Comparison of ENCODE assay signal across 8 cellular contexts in genomic region chr1:16613185-16614147, GRCh38. TPM values are rescaled to one million over a fixed set of nuclear protein-coding genes. Genes with fewer than 3 reads are reported as not detected.
DNase-seq lines count a peak whose midpoint lies in the region; ATAC-seq and TF ChIP-seq lines count a peak whose summit lies in the region.

NBPF1 (minus strand) TSS chr1:16613564.

- peaks cover 15% of the 10 kb centered on the region for H3K23me2 ChIP-seq in H9 (ENCODE audit: insufficient read length, low read depth, low read length, poor library complexity, severe bottlenecking)

- H3K9ac ChIP-seq in H9 (ENCODE audit: extremely low read depth, insufficient read length, low read length), result peak within 1 kb of the TSS; percentile 25
- H3K9ac ChIP-seq in Loucy (ENCODE audit: low read depth, low read length, poor library complexity, severe bottlenecking), result peak within 1 kb of the TSS; percentile 65

- H3K56ac ChIP-seq in H9 (ENCODE audit: insufficient read length, low read depth, low read length), result no peak within 1 kb of the TSS

- no peak within 1 kb of the TSS for H2BK15ac ChIP-seq in H9 (ENCODE audit: low read depth, low read length)

- no peak within 1 kb of the TSS for H2BK120ac ChIP-seq in H9 (ENCODE audit: low read depth, low read length, poor library complexity, severe bottlenecking)

- H3K23ac ChIP-seq in H9 (ENCODE audit: insufficient read length, low read depth, low read length), result no peak within 1 kb of the TSS

- H3K27me3 ChIP-seq in H9 (ENCODE audit: insufficient read depth, low read length), result peaks cover 6% of the 10 kb centered on the region; the same call in 1 of the 2 replicates
- no peaks in the 10 kb centered on the region for H3K27me3 ChIP-seq in Loucy (ENCODE audit: insufficient read depth, low read length, poor library complexity, severe bottlenecking)
- H3K27me3 ChIP-seq in RWPE2 (ENCODE audit: insufficient read depth, poor library complexity, severe bottlenecking), result no peaks in the 10 kb centered on the region

- H3K9me3 Mint-ChIP-seq in H9 (no peaks in the 10 kb centered on the region), nephron progenitor cell (no peaks in the 10 kb centered on the region)

- no peak within 1 kb of the TSS for H2AK5ac ChIP-seq in H9 (ENCODE audit: insufficient read length, low read length)

- peak; percentile 100 for DNase-seq in ELF-1 (ENCODE audit: low read depth, low spot score)
- peak; percentile 100 for DNase-seq in H9
- peak; percentile 100 for DNase-seq in RWPE2 (ENCODE audit: low spot score)
- peak; percentile 96 for DNase-seq in activated effector memory CD4-positive, alpha-beta T cell treated with anti-CD3 and anti-CD28 coated beads, Interleukin-2, amount 50 U/mL, for 16 hours
- peak; percentile 97 for DNase-seq in fibroblast of villous mesenchyme (ENCODE audit: low read depth)
- peak; percentile 100 for DNase-seq in nephron progenitor cell
- peak; percentile 91 for DNase-seq in stimulated activated naive CD4-positive, alpha-beta T cell treated with Interleukin-2 at 50 U/mL for 16 hours (lab: John Stamatoyannopoulos, UW)

- H2AFZ ChIP-seq in H9 (ENCODE audit: low read length) (peak within 1 kb of the TSS; percentile 1), Loucy (ENCODE audit: low read length) (peak within 1 kb of the TSS; percentile 91)

- H2BK20ac ChIP-seq in H9 (ENCODE audit: low read depth, low read length, poor library complexity, severe bottlenecking), result no peak within 1 kb of the TSS

- WGBS in H9 (ENCODE audit: extremely low coverage, insufficient read length, low lambda C conversion rate), result no CpG with 5 or more reads among the region's 82 CpGs

- no peak within 1 kb of the TSS for H2BK5ac ChIP-seq in H9 (ENCODE audit: insufficient read length, low read length)

- H3K18ac ChIP-seq in H9 (ENCODE audit: insufficient read length, low read depth, low read length), result peak within 1 kb of the TSS; percentile 13

- H3K27ac Mint-ChIP-seq in H9 (no peak within 1 kb of the TSS), nephron progenitor cell (no peak within 1 kb of the TSS)

- no peaks in the 10 kb centered on the region for H3K79me1 ChIP-seq in H9 (ENCODE audit: insufficient read depth, low read depth, low read length, poor library complexity, severe bottlenecking)

- H3K4me3 ChIP-seq in Loucy (ENCODE audit: low read length, poor library complexity, severe bottlenecking), result peak within 1 kb of the TSS; percentile 75
- peak within 1 kb of the TSS; percentile 80 for H3K4me3 ChIP-seq in RWPE2 (ENCODE audit: severe bottlenecking)
- H3K4me3 ChIP-seq in fibroblast of villous mesenchyme (ENCODE audit: low read depth, low read length), result peak within 1 kb of the TSS; percentile 72

- H3K4ac ChIP-seq in H9 (ENCODE audit: low read depth, low read length), result no peak within 1 kb of the TSS

- H3K4me1 ChIP-seq in H9 (ENCODE audit: insufficient read depth, low read length) (no peaks in the 10 kb centered on the region; the same call in 1 of the 2 replicates), Loucy (ENCODE audit: insufficient read depth, low read length, poor library complexity, severe bottlenecking) (peaks cover 22% of the 10 kb centered on the region), RWPE2 (ENCODE audit: insufficient read depth, poor library complexity, severe bottlenecking) (no peaks in the 10 kb centered on the region)

- peak within 1 kb of the TSS; percentile 63 for H3K4me2 ChIP-seq in H9 (ENCODE audit: insufficient read depth, insufficient read length, low read length)
- H3K4me2 ChIP-seq in Loucy (ENCODE audit: low read depth, low read length, poor library complexity, severe bottlenecking), result peak within 1 kb of the TSS; percentile 77

- no peaks in the 10 kb centered on the region for H3K4me1 Mint-ChIP-seq in H9
- no peaks in the 10 kb centered on the region for H3K4me1 Mint-ChIP-seq in nephron progenitor cell

- no peaks in the 10 kb centered on the region for H4K20me1 ChIP-seq in H9 (ENCODE audit: control insufficient read depth, insufficient read depth, insufficient read length)
- peaks cover 21% of the 10 kb centered on the region for H4K20me1 ChIP-seq in Loucy (ENCODE audit: insufficient read depth, low read length, poor library complexity, severe bottlenecking)

- H3K27ac ChIP-seq in H9 (ENCODE audit: insufficient read length, low read depth, low read length) (no peak within 1 kb of the TSS), RWPE2 (ENCODE audit: poor library complexity, severe bottlenecking) (peak within 1 kb of the TSS; percentile 11)

- no peak within 1 kb of the TSS for H2BK12ac ChIP-seq in H9 (ENCODE audit: insufficient read length, low read depth, low read length)

- H3K27me3 Mint-ChIP-seq in H9 (ENCODE audit: low read depth) (no peaks in the 10 kb centered on the region), nephron progenitor cell (ENCODE audit: low read depth, poor library complexity) (no peaks in the 10 kb centered on the region)

- no peaks in the 10 kb centered on the region for H3F3A ChIP-seq in Loucy (ENCODE audit: low read depth)

- H3K36me3 ChIP-seq in Loucy (ENCODE audit: insufficient read depth, low read length), result peaks cover under 1% of the 10 kb centered on the region; the same call in 1 of the 2 replicates
- H3K36me3 ChIP-seq in RWPE2 (ENCODE audit: low read depth), result peaks cover 2% of the 10 kb centered on the region; the same call in 1 of the 2 replicates

- H4K5ac ChIP-seq in H9 (ENCODE audit: insufficient read length, low read depth, low read length), result no peak within 1 kb of the TSS

- H3K4me3 Mint-ChIP-seq in H9, result no peak within 1 kb of the TSS
- H3K4me3 Mint-ChIP-seq in nephron progenitor cell, result no peak within 1 kb of the TSS

- H3K79me2 ChIP-seq in H9 (ENCODE audit: insufficient read depth, low read length) (no peaks in the 10 kb centered on the region), Loucy (ENCODE audit: insufficient read depth, low read length) (peaks cover 22% of the 10 kb centered on the region)

- H3K14ac ChIP-seq in H9 (ENCODE audit: insufficient read depth, low read length), result peak within 1 kb of the TSS; percentile 72

- H4K91ac ChIP-seq in H9 (ENCODE audit: insufficient read length, low read depth, low read length), result no peak within 1 kb of the TSS

- ATAC-seq in RWPE2 (ENCODE audit: low read depth), result peak; percentile 95

- no peaks in the 10 kb centered on the region for H3K9me2 ChIP-seq in Loucy (replicated peaks; ENCODE audit: low read depth, low read length)

- H3T11ph ChIP-seq in H9 (ENCODE audit: low read length), result no peak within 1 kb of the TSS

- TF ChIP-seq CTCF in H9 (conservative IDR thresholded peaks at IDR 0.05), result no peak; the same call in 2 of the 3 replicates
- no peak for TF ChIP-seq CTCF in Loucy (conservative IDR thresholded peaks at IDR 0.05; ENCODE audit: low read length)
- TF ChIP-seq CTCF in RWPE2 (IDR thresholded peaks at IDR 0.05; ENCODE audit: poor library complexity, severe bottlenecking), result peak; percentile 22
- no peak for TF ChIP-seq CTCF in fibroblast of villous mesenchyme (IDR thresholded peaks at IDR 0.05; ENCODE audit: insufficient read depth, low read depth, low read length)
- no peak for TF ChIP-seq CTCF in nephron progenitor cell (IDR thresholded peaks at IDR 0.05)

- no peak within 1 kb of the TSS for H4K8ac ChIP-seq in H9 (replicated peaks; ENCODE audit: insufficient read length, low read depth, low read length)

- H3K36me3 Mint-ChIP-seq in H9 (ENCODE audit: insufficient read depth in 1 of 3, low read depth in 3 of 3) (no peaks in the 10 kb centered on the region), nephron progenitor cell (ENCODE audit: low read depth) (no peaks in the 10 kb centered on the region)

- H3K9me3 ChIP-seq in H9 (ENCODE audit: control insufficient read depth, low read depth, low read length) (no peaks in the 10 kb centered on the region), Loucy (ENCODE audit: insufficient read depth, low read depth, low read length) (no peaks in the 10 kb centered on the region), RWPE2 (ENCODE audit: severe bottlenecking) (no peaks in the 10 kb centered on the region)

RNA-seq across cellular contexts. Expression of gene NBPF1, which starts in this region (rescaled TPM):
- total RNA-seq in H9 (2021) (27.7 and 29.3 TPM in 2 replicates), fibroblast of villous mesenchyme (52.2 and 60.9 TPM in 2 replicates)
